ENCODE assay signal across 3 cellular contexts in genomic region chr6:97885230-97885772, GRCh38.
TF ChIP-seq lines count a peak whose summit lies in the region.

No MANE protein-coding gene starts in this region.

TF ChIP-seq in GM23338, 12 proteins besides CTCF, POLR2A, EP300 and RAD21 (continued from another document and continues in another):
- TF ChIP-seq, protein P1, sequence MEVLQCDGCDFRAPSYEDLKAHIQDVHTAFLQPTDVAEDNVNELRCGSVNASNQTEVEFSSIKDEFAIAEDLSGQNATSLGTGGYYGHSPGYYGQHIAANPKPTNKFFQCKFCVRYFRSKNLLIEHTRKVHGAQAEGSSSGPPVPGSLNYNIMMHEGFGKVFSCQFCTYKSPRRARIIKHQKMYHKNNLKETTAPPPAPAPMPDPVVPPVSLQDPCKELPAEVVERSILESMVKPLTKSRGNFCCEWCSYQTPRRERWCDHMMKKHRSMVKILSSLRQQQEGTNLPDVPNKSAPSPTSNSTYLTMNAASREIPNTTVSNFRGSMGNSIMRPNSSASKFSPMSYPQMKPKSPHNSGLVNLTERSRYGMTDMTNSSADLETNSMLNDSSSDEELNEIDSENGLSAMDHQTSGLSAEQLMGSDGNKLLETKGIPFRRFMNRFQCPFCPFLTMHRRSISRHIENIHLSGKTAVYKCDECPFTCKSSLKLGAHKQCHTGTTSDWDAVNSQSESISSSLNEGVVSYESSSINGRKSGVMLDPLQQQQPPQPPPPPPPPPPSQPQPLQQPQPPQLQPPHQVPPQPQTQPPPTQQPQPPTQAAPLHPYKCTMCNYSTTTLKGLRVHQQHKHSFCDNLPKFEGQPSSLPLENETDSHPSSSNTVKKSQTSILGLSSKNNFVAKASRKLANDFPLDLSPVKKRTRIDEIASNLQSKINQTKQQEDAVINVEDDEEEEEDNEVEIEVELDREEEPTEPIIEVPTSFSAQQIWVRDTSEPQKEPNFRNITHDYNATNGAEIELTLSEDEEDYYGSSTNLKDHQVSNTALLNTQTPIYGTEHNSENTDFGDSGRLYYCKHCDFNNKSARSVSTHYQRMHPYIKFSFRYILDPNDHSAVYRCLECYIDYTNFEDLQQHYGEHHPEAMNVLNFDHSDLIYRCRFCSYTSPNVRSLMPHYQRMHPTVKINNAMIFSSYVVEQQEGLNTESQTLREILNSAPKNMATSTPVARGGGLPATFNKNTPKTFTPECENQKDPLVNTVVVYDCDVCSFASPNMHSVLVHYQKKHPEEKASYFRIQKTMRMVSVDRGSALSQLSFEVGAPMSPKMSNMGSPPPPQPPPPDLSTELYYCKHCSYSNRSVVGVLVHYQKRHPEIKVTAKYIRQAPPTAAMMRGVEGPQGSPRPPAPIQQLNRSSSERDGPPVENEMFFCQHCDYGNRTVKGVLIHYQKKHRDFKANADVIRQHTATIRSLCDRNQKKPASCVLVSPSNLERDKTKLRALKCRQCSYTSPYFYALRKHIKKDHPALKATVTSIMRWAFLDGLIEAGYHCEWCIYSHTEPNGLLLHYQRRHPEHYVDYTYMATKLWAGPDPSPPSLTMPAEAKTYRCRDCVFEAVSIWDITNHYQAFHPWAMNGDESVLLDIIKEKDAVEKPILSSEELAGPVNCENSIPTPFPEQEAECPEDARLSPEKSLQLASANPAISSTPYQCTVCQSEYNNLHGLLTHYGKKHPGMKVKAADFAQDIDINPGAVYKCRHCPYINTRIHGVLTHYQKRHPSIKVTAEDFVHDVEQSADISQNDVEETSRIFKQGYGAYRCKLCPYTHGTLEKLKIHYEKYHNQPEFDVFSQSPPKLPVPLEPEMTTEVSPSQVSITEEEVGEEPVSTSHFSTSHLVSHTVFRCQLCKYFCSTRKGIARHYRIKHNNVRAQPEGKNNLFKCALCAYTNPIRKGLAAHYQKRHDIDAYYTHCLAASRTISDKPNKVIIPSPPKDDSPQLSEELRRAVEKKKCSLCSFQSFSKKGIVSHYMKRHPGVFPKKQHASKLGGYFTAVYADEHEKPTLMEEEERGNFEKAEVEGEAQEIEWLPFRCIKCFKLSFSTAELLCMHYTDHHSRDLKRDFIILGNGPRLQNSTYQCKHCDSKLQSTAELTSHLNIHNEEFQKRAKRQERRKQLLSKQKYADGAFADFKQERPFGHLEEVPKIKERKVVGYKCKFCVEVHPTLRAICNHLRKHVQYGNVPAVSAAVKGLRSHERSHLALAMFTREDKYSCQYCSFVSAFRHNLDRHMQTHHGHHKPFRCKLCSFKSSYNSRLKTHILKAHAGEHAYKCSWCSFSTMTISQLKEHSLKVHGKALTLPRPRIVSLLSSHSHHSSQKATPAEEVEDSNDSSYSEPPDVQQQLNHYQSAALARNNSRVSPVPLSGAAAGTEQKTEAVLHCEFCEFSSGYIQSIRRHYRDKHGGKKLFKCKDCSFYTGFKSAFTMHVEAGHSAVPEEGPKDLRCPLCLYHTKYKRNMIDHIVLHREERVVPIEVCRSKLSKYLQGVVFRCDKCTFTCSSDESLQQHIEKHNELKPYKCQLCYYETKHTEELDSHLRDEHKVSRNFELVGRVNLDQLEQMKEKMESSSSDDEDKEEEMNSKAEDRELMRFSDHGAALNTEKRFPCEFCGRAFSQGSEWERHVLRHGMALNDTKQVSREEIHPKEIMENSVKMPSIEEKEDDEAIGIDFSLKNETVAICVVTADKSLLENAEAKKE (CRISPR knock-in tag; IDR thresholded peaks at IDR 0.05) = no peak
- no peak for TF ChIP-seq JUNB (IDR thresholded peaks at IDR 0.05; ENCODE audit: unreplicated experiment)

TF ChIP-seq in WTC11, 78 proteins besides CTCF, POLR2A, EP300 and RAD21 (continued from another document):
- TF ChIP-seq, protein P2, sequence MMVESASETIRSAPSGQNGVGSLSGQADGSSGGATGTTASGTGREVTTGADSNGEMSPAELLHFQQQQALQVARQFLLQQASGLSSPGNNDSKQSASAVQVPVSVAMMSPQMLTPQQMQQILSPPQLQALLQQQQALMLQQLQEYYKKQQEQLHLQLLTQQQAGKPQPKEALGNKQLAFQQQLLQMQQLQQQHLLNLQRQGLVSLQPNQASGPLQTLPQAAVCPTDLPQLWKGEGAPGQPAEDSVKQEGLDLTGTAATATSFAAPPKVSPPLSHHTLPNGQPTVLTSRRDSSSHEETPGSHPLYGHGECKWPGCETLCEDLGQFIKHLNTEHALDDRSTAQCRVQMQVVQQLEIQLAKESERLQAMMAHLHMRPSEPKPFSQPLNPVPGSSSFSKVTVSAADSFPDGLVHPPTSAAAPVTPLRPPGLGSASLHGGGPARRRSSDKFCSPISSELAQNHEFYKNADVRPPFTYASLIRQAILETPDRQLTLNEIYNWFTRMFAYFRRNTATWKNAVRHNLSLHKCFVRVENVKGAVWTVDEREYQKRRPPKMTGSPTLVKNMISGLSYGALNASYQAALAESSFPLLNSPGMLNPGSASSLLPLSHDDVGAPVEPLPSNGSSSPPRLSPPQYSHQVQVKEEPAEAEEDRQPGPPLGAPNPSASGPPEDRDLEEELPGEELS (CRISPR knock-in tag; IDR thresholded peaks at IDR 0.05) = no peak
- TF ChIP-seq ESRRA (CRISPR knock-in tag; IDR thresholded peaks at IDR 0.05; ENCODE audit: borderline replicate concordance) = no peak

TF ChIP-seq in SK-N-SH, 30 proteins besides CTCF, POLR2A, EP300 and RAD21 (continued from another document):
- TF ChIP-seq PBX3 (IDR thresholded peaks at IDR 0.05) = no peak
- TF ChIP-seq CHD2 (IDR thresholded peaks at IDR 0.05; ENCODE audit: low read length, partially characterized antibody) = no peak
- no peak for TF ChIP-seq TEAD4 (IDR thresholded peaks at IDR 0.05; ENCODE audit: borderline replicate concordance, insufficient read depth)
- TF ChIP-seq, protein P3, sequence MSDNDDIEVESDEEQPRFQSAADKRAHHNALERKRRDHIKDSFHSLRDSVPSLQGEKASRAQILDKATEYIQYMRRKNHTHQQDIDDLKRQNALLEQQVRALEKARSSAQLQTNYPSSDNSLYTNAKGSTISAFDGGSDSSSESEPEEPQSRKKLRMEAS (IDR thresholded peaks at IDR 0.05; ENCODE audit: low read depth) = no peak
- TF ChIP-seq, protein P4, sequence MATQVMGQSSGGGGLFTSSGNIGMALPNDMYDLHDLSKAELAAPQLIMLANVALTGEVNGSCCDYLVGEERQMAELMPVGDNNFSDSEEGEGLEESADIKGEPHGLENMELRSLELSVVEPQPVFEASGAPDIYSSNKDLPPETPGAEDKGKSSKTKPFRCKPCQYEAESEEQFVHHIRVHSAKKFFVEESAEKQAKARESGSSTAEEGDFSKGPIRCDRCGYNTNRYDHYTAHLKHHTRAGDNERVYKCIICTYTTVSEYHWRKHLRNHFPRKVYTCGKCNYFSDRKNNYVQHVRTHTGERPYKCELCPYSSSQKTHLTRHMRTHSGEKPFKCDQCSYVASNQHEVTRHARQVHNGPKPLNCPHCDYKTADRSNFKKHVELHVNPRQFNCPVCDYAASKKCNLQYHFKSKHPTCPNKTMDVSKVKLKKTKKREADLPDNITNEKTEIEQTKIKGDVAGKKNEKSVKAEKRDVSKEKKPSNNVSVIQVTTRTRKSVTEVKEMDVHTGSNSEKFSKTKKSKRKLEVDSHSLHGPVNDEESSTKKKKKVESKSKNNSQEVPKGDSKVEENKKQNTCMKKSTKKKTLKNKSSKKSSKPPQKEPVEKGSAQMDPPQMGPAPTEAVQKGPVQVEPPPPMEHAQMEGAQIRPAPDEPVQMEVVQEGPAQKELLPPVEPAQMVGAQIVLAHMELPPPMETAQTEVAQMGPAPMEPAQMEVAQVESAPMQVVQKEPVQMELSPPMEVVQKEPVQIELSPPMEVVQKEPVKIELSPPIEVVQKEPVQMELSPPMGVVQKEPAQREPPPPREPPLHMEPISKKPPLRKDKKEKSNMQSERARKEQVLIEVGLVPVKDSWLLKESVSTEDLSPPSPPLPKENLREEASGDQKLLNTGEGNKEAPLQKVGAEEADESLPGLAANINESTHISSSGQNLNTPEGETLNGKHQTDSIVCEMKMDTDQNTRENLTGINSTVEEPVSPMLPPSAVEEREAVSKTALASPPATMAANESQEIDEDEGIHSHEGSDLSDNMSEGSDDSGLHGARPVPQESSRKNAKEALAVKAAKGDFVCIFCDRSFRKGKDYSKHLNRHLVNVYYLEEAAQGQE (IDR thresholded peaks at IDR 0.05; ENCODE audit: low read depth, low read length) = no peak
- TF ChIP-seq NRF1 (IDR thresholded peaks at IDR 0.05; ENCODE audit: low read depth, low read length) = no peak
- TF ChIP-seq GABPA (IDR thresholded peaks at IDR 0.05; ENCODE audit: low read depth) = no peak
- no peak for TF ChIP-seq TCF12 (IDR thresholded peaks at IDR 0.05)
- TF ChIP-seq FOXJ3 (CRISPR knock-in tag; IDR thresholded peaks at IDR 0.05) = no peak
- no peak for TF ChIP-seq FOXM1 (IDR thresholded peaks at IDR 0.05; ENCODE audit: low read depth)
